In genomic region chr6:157974341-157974894, GRCh38 we compare ENCODE assay signal across 20 cellular contexts. TPM values are rescaled to one million over a fixed set of nuclear protein-coding genes. Genes with fewer than 3 reads are reported as not detected.
A peak's percentile ranks its signal among the peaks of the same experiment; 100 is the strongest.
DNase-seq lines count a peak whose midpoint lies in the region; ATAC-seq and TF ChIP-seq lines count a peak whose summit lies in the region.
"Had no signal": no experiment of that assay in that cellular context is flagged by ENCODE, and none has a peak within 500 bp of the region (broad histone marks: within the 10 kb centered on the region; RNA-seq: fewer than 3 reads in every experiment).

No MANE protein-coding gene starts in this region.

- no peak for TF ChIP-seq CTCF in psoas muscle (IDR thresholded peaks at IDR 0.05)

- no peak overlapping the region for H3K4ac ChIP-seq in neuronal stem cell (ENCODE audit: low read length)

- no peak overlapping the region for H3K4me2 ChIP-seq in neuronal stem cell (ENCODE audit: insufficient read depth, low read length, poor library complexity, severe bottlenecking)

- intact Hi-C loops in dendritic cell treated with granulocyte-macrophage colony-stimulating factor and Interleukin-4, amounts not matched to agents 40 ng/mL and 50 ng/mL, for 4 days (cut with micrococcal nuclease), result no loop called here
- intact Hi-C loops in psoas muscle (cut with DNase I), result no loop called here

- H2BK15ac ChIP-seq in neuronal stem cell (ENCODE audit: low read length), result no peak overlapping the region

- H3K4me3 ChIP-seq in neuronal stem cell (ENCODE audit: low read length in 2 of 2) (no peak overlapping the region), psoas muscle (no peak overlapping the region)
- H3K4me3 ChIP-seq: adrenal gland, coronary artery, heart left ventricle, sigmoid colon, transverse colon had no signal

- peak overlapping the region; percentile 36 for H2AFZ ChIP-seq in neuronal stem cell (ENCODE audit: low read length)

- H2BK5ac ChIP-seq in neuronal stem cell (ENCODE audit: low read length), result peak overlapping the region; percentile 26

- no peak overlapping the region for H4K8ac ChIP-seq in neuronal stem cell (ENCODE audit: low read depth, low read length)

- H3K9me3 ChIP-seq in neuronal stem cell (replicated peaks in 1 of 2; ENCODE audit: control insufficient read depth in 2 of 2, insufficient read depth in 1 of 2, low read depth in 1 of 2, low read length in 2 of 2) (peaks cover 0 to 4% of the 10 kb centered on the region in 2 donors), psoas muscle (no peaks in the 10 kb centered on the region)
- H3K9me3 ChIP-seq: adrenal gland, heart left ventricle, sigmoid colon, transverse colon had no signal

- H3K4me3 Mint-ChIP-seq in activated T-cell treated with anti-CD3 and anti-CD28 coated beads, Interleukin-2, amount 50 U/mL, for 24 hours, result no peak overlapping the region
- peak overlapping the region; percentile 4 for H3K4me3 Mint-ChIP-seq in dendritic cell treated with granulocyte-macrophage colony-stimulating factor and Interleukin-4, amounts not matched to agents 40 ng/mL and 50 ng/mL, for 4 days
- H3K4me3 Mint-ChIP-seq: neural crest cell had no signal

- H3K36me3 ChIP-seq in neuronal stem cell (replicated peaks in 1 of 2; ENCODE audit: control insufficient read depth in 2 of 2, insufficient read depth in 2 of 2, low read length in 2 of 2) (no peaks in the 10 kb centered on the region), psoas muscle (ENCODE audit: insufficient read depth in 1 of 2, low read depth in 1 of 2) (no peaks in the 10 kb centered on the region)
- H3K36me3 ChIP-seq: adrenal gland, heart left ventricle, sigmoid colon, transverse colon had no signal

- peak; percentile 19 for DNase-seq in activated T-cell treated with anti-CD3 and anti-CD28 coated beads, Interleukin-2, amount 50 U/mL, for 24 hours
- no peak for DNase-seq in activated T-cell treated with anti-CD3 and anti-CD28 coated beads, Interleukin-2, amount 50 U/mL, for 1 hour
- peak; percentile 75 for DNase-seq in M059J (ENCODE audit: low read depth)
- no peak for DNase-seq in neuronal stem cell (ENCODE audit: low spot score)
- no peak for DNase-seq in stimulated activated CD4-positive, alpha-beta T cell treated with anti-CD3 and anti-CD28 coated beads, Interleukin-4, amount 100 ng/mL, for 24 hours
- DNase-seq in psoas muscle, result no peak
- DNase-seq: activated CD4-positive, alpha-beta T cell treated with anti-CD3 and anti-CD28 coated beads, Interleukin-2, amount 50 U/mL, for 1 hour; adrenal gland; DMS79; erythroblast; heart left ventricle; mesenchymal stem cell; SIG-M5; sigmoid colon; stimulated activated CD4-positive, alpha-beta T cell treated with anti-CD3 and anti-CD28 coated beads, Interleukin-2, amount 100 ng/mL, for 48 hours; transverse colon had no signal

- no peak overlapping the region for H2BK120ac ChIP-seq in neuronal stem cell (ENCODE audit: low read depth, low read length)

- no peak for ATAC-seq in HG02973 (IDR thresholded peaks at IDR 0.05; ENCODE audit: unreplicated experiment)
- no peak for ATAC-seq in psoas muscle
- ATAC-seq: heart left ventricle had no signal

- H3K36me3 Mint-ChIP-seq in activated T-cell treated with anti-CD3 and anti-CD28 coated beads, Interleukin-2, amount 50 U/mL, for 24 hours (ENCODE audit: low read depth), result no peaks in the 10 kb centered on the region
- no peaks in the 10 kb centered on the region for H3K36me3 Mint-ChIP-seq in dendritic cell treated with granulocyte-macrophage colony-stimulating factor and Interleukin-4, amounts not matched to agents 40 ng/mL and 50 ng/mL, for 4 days (ENCODE audit: low read depth)

- peaks cover 2% of the 10 kb centered on the region for H3K27me3 Mint-ChIP-seq in activated T-cell treated with anti-CD3 and anti-CD28 coated beads, Interleukin-2, amount 50 U/mL, for 24 hours
- H3K27me3 Mint-ChIP-seq in dendritic cell treated with granulocyte-macrophage colony-stimulating factor and Interleukin-4, amounts not matched to agents 40 ng/mL and 50 ng/mL, for 4 days, result peaks cover 43% of the 10 kb centered on the region

- peak overlapping the region; percentile 84 for H3K14ac ChIP-seq in neuronal stem cell (ENCODE audit: low read length)

- no peak overlapping the region for H3K23ac ChIP-seq in neuronal stem cell (ENCODE audit: low read depth, low read length, poor library complexity)

- no peaks in the 10 kb centered on the region for H3K9me3 Mint-ChIP-seq in activated T-cell treated with anti-CD3 and anti-CD28 coated beads, Interleukin-2, amount 50 U/mL, for 24 hours
- no peaks in the 10 kb centered on the region for H3K9me3 Mint-ChIP-seq in dendritic cell treated with granulocyte-macrophage colony-stimulating factor and Interleukin-4, amounts not matched to agents 40 ng/mL and 50 ng/mL, for 4 days
- H3K9me3 Mint-ChIP-seq: neural crest cell had no signal

- no peak overlapping the region for H3K27ac Mint-ChIP-seq in activated T-cell treated with anti-CD3 and anti-CD28 coated beads, Interleukin-2, amount 50 U/mL, for 24 hours
- no peak overlapping the region for H3K27ac Mint-ChIP-seq in dendritic cell treated with granulocyte-macrophage colony-stimulating factor and Interleukin-4, amounts not matched to agents 40 ng/mL and 50 ng/mL, for 4 days

- no peak overlapping the region for H4K91ac ChIP-seq in neuronal stem cell (ENCODE audit: low read depth, low read length, poor library complexity)

- H3K27me3 ChIP-seq in neuronal stem cell (ENCODE audit: control insufficient read depth in 3 of 3, insufficient read depth in 3 of 3, low read depth in 1 of 3, low read length in 3 of 3) (peaks cover 0 to 5% (median 0%) of the 10 kb centered on the region in 3 experiments), psoas muscle (ENCODE audit: insufficient read depth in 3 of 3, low read length in 2 of 3) (no peaks in the 10 kb centered on the region)
- H3K27me3 ChIP-seq: adrenal gland, heart left ventricle, sigmoid colon, transverse colon had no signal

- H3K27ac ChIP-seq in neuronal stem cell (replicated peaks; ENCODE audit: low read length) (no peak overlapping the region), psoas muscle (no peak overlapping the region)
- H3K27ac ChIP-seq: adrenal gland, coronary artery, heart left ventricle, sigmoid colon, transverse colon had no signal

- no peaks in the 10 kb centered on the region for H3K79me1 ChIP-seq in neuronal stem cell (ENCODE audit: low read depth, low read length)

- no peak overlapping the region for H2AK5ac ChIP-seq in neuronal stem cell (ENCODE audit: low read depth, low read length)

- H3K4me1 ChIP-seq in neuronal stem cell (ENCODE audit: control insufficient read depth in 2 of 2, insufficient read depth in 1 of 2, low read depth in 1 of 2, low read length in 2 of 2) (no peaks in the 10 kb centered on the region), psoas muscle (no peaks in the 10 kb centered on the region)
- H3K4me1 ChIP-seq: adrenal gland, heart left ventricle, sigmoid colon had no signal

- WGBS in neuronal stem cell (ENCODE audit: extremely low coverage in 2 of 2, insufficient read length in 2 of 2, insufficient replicate concordance in 1 of 2), 2 donors, result no CpG with 5 or more reads among the region's 9 CpGs
- WGBS in psoas muscle, 3 donors, result 76 to 86% (median 78%) methylated on average over 9 of the region's 9 CpGs

- H3K4me1 Mint-ChIP-seq in activated T-cell treated with anti-CD3 and anti-CD28 coated beads, Interleukin-2, amount 50 U/mL, for 24 hours (ENCODE audit: low read depth), result no peaks in the 10 kb centered on the region
- peaks cover 26% of the 10 kb centered on the region for H3K4me1 Mint-ChIP-seq in dendritic cell treated with granulocyte-macrophage colony-stimulating factor and Interleukin-4, amounts not matched to agents 40 ng/mL and 50 ng/mL, for 4 days (ENCODE audit: low read depth)
- H3K4me1 Mint-ChIP-seq: neural crest cell had no signal

- no peak overlapping the region for H3K9ac ChIP-seq in neuronal stem cell (ENCODE audit: low read depth, low read length, poor library complexity)

- no peak overlapping the region for H2BK12ac ChIP-seq in neuronal stem cell (ENCODE audit: low read length)

- no peak overlapping the region for H3K18ac ChIP-seq in neuronal stem cell (ENCODE audit: low read length)

RNA-seq across cellular contexts. Expression of gene SYNJ2, which starts 7.2 kb away (rescaled TPM):
- 40.3 and 50.4 TPM in 2 replicates for total RNA-seq in M059J (2014; rRNA removed; shearing (Covaris generic))
- 1.8 TPM for polyA plus RNA-seq in neuronal stem cell (2013, experiment 1 of 2)
- polyA plus RNA-seq in neuronal stem cell (2013, experiment 2 of 2), result 1.9 TPM
- 10 to 100 TPM in 2 of 4 donors, 1 to 10 TPM in 2; 2.6 to 30.2 (median 12.4) TPM for total RNA-seq in psoas muscle
- 1 to 10 TPM; 3.2 to 8.1 (median 6.1) TPM for polyA plus RNA-seq in psoas muscle

Comparison
In these comparisons a context has a peak if more than half of its experiments do, and no peak if none do; other contexts are left out.
1. DNase-seq: peak in activated T-cell treated with anti-CD3 and anti-CD28 coated beads, Interleukin-2, amount 50 U/mL, for 24 hours (single experiment) and M059J (single experiment); none in activated T-cell treated with anti-CD3 and anti-CD28 coated beads, Interleukin-2, amount 50 U/mL, for 1 hour (single experiment), neuronal stem cell (single experiment), stimulated activated CD4-positive, alpha-beta T cell treated with anti-CD3 and anti-CD28 coated beads, Interleukin-4, amount 100 ng/mL, for 24 hours (single experiment) and psoas muscle (0 of 2).